ENCODE assay signal across 8 cellular contexts in the genomic region with DNA sequence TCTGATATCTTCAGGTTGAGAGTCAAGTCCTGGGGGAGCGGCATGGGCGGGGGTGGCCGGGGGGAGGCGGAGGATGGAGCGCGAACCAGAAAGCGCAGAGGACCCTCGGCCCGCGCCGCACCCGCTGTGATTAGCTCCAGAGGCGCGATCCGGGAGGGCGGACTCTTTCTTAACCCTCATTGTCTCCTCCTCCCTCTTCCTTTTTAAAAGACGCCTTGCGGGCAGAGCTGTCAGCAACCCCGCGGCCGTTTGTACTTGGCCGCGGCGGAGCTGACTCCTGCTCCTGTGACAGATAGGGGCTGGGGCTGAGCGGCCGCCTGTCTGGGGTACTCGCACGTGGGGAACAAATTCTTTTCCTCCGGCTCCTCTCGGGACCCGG. TPM values are rescaled to one million over a fixed set of nuclear protein-coding genes. Genes with fewer than 3 reads are reported as not detected.
DNase-seq lines count a peak whose midpoint lies in the region; ATAC-seq and TF ChIP-seq lines count a peak whose summit lies in the region.

A gene (plus strand): TSS at position 233 of the 379 bp plus-strand sequence. CDS start 569 bp downstream, outside the sequence.

- peaks cover 37% of the 10 kb centered on the region for H3K4me1 Mint-ChIP-seq in neural crest cell

- no peak within 1 kb of the TSS for H3K27ac ChIP-seq in SK-N-SH (ENCODE audit: low read depth in 2 of 2, low read length in 1 of 2)

- no peaks in the 10 kb centered on the region for H3K9me2 ChIP-seq in SK-N-SH

- no peaks in the 10 kb centered on the region for H3K36me3 Mint-ChIP-seq in neural crest cell (ENCODE audit: low read depth)

- H3K79me2 ChIP-seq in SK-N-SH (ENCODE audit: insufficient read depth), result no peaks in the 10 kb centered on the region

- no peak for TF ChIP-seq RAD21 in SK-N-SH (IDR thresholded peaks at IDR 0.05; ENCODE audit: low read length)

- POLR2A ChIA-PET in SK-N-SH (lab: Yijun Ruan, JAX), result no interaction called here

- H3K4me2 ChIP-seq in SK-N-SH, result peak within 1 kb of the TSS; percentile 78

- no peaks in the 10 kb centered on the region for H3K9me3 Mint-ChIP-seq in neural crest cell

- TF ChIP-seq CTCF in SK-N-SH (IDR thresholded peaks at IDR 0.05) (no peak), epithelial cell of proximal tubule (conservative IDR thresholded peaks at IDR 0.05; ENCODE audit: low read depth, low read length) (no peak), neural crest cell (conservative IDR thresholded peaks at IDR 0.05) (no peak)

- DNase-seq in activated CD8-positive, alpha-beta memory T cell treated with anti-CD3 and anti-CD28 coated beads for 24 hours, result peak; percentile 65
- no peak for DNase-seq in activated CD8-positive, alpha-beta memory T cell treated with anti-CD3 and anti-CD28 coated beads, Interleukin-2, amount 50 U/mL, for 48 hours
- peak; percentile 71 for DNase-seq in SK-N-SH
- DNase-seq in epithelial cell of proximal tubule (ENCODE audit: low read depth), result no peak
- peak; percentile 43 for DNase-seq in neural crest cell (ENCODE audit: low read depth, low spot score)
- DNase-seq in NCI-H1417 treated with DMSO at 0.1 percent for 48 hours (lab: John Stamatoyannopoulos, UW), result no peak
- no peak for DNase-seq in dedifferentiated amniotic fluid mesenchymal stem cell (ENCODE audit: extremely low spot score)

- H3K9me3 ChIP-seq in SK-N-SH, result no peaks in the 10 kb centered on the region

- peak; percentile 55 for ATAC-seq in HG02938 (IDR thresholded peaks at IDR 0.05; ENCODE audit: unreplicated experiment)

- WGBS in SK-N-SH (ENCODE audit: low lambda C conversion rate), result 15% methylated on average over 30 of the region's 31 CpGs

- TF ChIP-seq EP300 in SK-N-SH (IDR thresholded peaks at IDR 0.05; ENCODE audit: borderline replicate concordance in 1 of 2, low read depth in 1 of 2, low read length in 1 of 2), result no peak

- peaks cover 23% of the 10 kb centered on the region for H3K27me3 ChIP-seq in SK-N-SH (ENCODE audit: insufficient read depth)

- no peak within 1 kb of the TSS for H3K9ac ChIP-seq in SK-N-SH

- H3K4me3 Mint-ChIP-seq in neural crest cell, result peak within 1 kb of the TSS; percentile 95

- peaks cover 80% of the 10 kb centered on the region for H3K27me3 Mint-ChIP-seq in neural crest cell (ENCODE audit: low read depth)

- peak within 1 kb of the TSS; percentile 63; the same call in 1 of the 2 replicates for H2AFZ ChIP-seq in SK-N-SH (ENCODE audit: low read depth)

- peak within 1 kb of the TSS; percentile 58 to 60 for H3K4me3 ChIP-seq in SK-N-SH (ENCODE audit: low read depth in 2 of 2, low read length in 1 of 2)
- peak within 1 kb of the TSS; percentile 64 for H3K4me3 ChIP-seq in epithelial cell of proximal tubule (ENCODE audit: low read depth, low read length)

- H3K4me1 ChIP-seq in SK-N-SH (ENCODE audit: control insufficient read depth in 1 of 2, insufficient read depth in 2 of 2, low read depth in 1 of 2, low read length in 1 of 2), result peaks cover 0 to 19% of the 10 kb centered on the region in 2 experiments; a peak in 2 of 4 replicates

- no peaks in the 10 kb centered on the region for H4K20me1 ChIP-seq in SK-N-SH (ENCODE audit: insufficient read depth)

- H3K36me3 ChIP-seq in SK-N-SH (replicated peaks in 1 of 2; ENCODE audit: control insufficient read depth in 1 of 2, insufficient read depth in 2 of 2, low read length in 1 of 2), result no peaks in the 10 kb centered on the region

- peak within 1 kb of the TSS; percentile 83 for H3K27ac Mint-ChIP-seq in neural crest cell (ENCODE audit: unreplicated experiment)

- no peaks in the 10 kb centered on the region for H3F3A ChIP-seq in SK-N-SH (replicated peaks; ENCODE audit: insufficient read depth)

- CTCF ChIA-PET in SK-N-SH (lab: Yijun Ruan, JAX), result interaction anchor here (0.7 to 8.5 kb wide), 9 partner anchors 9 to 122 kb away, joined by 3 to 53 read pairs (median 3); no protein-coding TSS in a partner anchor

TF ChIP-seq in SK-N-SH, 30 proteins besides CTCF, POLR2A, EP300 and RAD21:
- TF ChIP-seq NFIC (IDR thresholded peaks at IDR 0.05; ENCODE audit: borderline replicate concordance), result no peak
- TF ChIP-seq, protein P1, sequence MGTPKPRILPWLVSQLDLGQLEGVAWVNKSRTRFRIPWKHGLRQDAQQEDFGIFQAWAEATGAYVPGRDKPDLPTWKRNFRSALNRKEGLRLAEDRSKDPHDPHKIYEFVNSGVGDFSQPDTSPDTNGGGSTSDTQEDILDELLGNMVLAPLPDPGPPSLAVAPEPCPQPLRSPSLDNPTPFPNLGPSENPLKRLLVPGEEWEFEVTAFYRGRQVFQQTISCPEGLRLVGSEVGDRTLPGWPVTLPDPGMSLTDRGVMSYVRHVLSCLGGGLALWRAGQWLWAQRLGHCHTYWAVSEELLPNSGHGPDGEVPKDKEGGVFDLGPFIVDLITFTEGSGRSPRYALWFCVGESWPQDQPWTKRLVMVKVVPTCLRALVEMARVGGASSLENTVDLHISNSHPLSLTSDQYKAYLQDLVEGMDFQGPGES (IDR thresholded peaks at IDR 0.05; ENCODE audit: low read depth, low read length), result no peak
- no peak for TF ChIP-seq MEF2A (IDR thresholded peaks at IDR 0.05; ENCODE audit: borderline replicate concordance, low read depth)
- TF ChIP-seq MXI1 (IDR thresholded peaks at IDR 0.05; ENCODE audit: low read depth, low read length), result 0 out of 2 replicates have a peak, but pooled peaks have one; percentile 40
- no peak for TF ChIP-seq RFX5 (IDR thresholded peaks at IDR 0.05; ENCODE audit: low read length)
- no peak for TF ChIP-seq GATA2 (CRISPR knock-in tag; IDR thresholded peaks at IDR 0.05)
- TF ChIP-seq POLR2AphosphoS5 (IDR thresholded peaks at IDR 0.05; ENCODE audit: low read depth, low read length), result no peak

RNA-seq across cellular contexts. Expression of the gene that starts here (rescaled TPM):
- polyA plus RNA-seq in SK-N-SH (2012; rRNA removed), result 1.1 and 1.6 TPM in 2 replicates
- 1.3 and 1.9 TPM in 2 replicates for polyA plus RNA-seq in SK-N-SH (2012; cell fraction: cytosol; rRNA removed)
- polyA plus RNA-seq in SK-N-SH (2012; cell fraction: nucleus; rRNA removed), result 0.50 and 0.55 TPM in 2 replicates
- total RNA-seq in epithelial cell of proximal tubule, result 3.0 and 3.6 TPM in 2 replicates
- total RNA-seq in neural crest cell, result 24.2 and 25.4 TPM in 2 replicates

Comparison
In these comparisons a context has a peak if more than half of its experiments do, and no peak if none do; other contexts are left out.
1. DNase-seq: peak in activated CD8-positive, alpha-beta memory T cell treated with anti-CD3 and anti-CD28 coated beads for 24 hours (single experiment), SK-N-SH (single experiment) and neural crest cell (single experiment); none in activated CD8-positive, alpha-beta memory T cell treated with anti-CD3 and anti-CD28 coated beads, Interleukin-2, amount 50 U/mL, for 48 hours (single experiment), epithelial cell of proximal tubule (single experiment), NCI-H1417 treated with DMSO at 0.1 percent for 48 hours (single experiment) and dedifferentiated amniotic fluid mesenchymal stem cell (single experiment).